1 cellular context compared by ENCODE assay signal in the genomic region with DNA sequence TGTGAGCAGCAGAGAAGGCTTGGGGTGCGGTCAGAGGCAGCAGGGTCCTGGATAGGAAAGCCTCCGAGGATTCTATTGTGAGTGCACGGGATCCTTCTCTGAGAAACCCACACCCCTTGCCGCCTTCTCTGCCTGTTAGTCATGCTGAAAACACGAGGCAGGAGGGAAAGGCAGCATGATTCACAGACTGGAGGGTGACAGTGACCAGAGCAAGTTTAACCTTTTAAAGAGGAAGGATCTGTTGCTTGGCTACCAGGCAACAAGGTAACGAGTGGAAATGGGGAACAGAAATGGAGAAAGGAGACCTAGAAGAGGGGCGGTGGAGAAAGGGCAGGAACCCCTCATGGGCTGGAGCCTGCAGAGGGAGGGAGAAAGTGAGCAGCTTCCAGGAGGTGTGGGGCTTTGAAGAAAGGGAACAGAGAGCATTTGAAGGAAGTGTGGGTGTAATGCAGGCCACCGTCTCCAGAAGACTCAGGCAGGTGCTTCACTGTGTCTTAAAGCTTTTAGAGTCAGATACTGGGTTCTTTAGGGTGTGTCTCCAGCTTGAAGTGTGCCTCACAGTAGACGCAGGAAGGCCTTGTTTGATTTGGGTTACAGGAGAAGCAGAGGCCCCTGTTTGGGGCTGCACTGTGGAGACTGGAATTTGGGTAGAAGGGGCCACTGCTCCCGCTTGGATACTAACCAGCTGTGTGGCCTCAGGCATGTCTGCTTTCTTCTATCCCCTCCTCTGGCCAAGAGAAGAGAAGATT.
TF ChIP-seq lines count a peak whose summit lies in the region.

No MANE protein-coding gene starts in this region.

TF ChIP-seq in SK-N-SH treated with all-trans-retinoic acid at 6 μM for 48 hours, 23 proteins besides CTCF, POLR2A, EP300 and RAD21 (continued from another document):
- no peak for TF ChIP-seq TSHZ2 (CRISPR knock-in tag; IDR thresholded peaks at IDR 0.05)
- TF ChIP-seq ZFP30 (CRISPR knock-in tag; IDR thresholded peaks at IDR 0.05), result no peak
- TF ChIP-seq, protein P1, sequence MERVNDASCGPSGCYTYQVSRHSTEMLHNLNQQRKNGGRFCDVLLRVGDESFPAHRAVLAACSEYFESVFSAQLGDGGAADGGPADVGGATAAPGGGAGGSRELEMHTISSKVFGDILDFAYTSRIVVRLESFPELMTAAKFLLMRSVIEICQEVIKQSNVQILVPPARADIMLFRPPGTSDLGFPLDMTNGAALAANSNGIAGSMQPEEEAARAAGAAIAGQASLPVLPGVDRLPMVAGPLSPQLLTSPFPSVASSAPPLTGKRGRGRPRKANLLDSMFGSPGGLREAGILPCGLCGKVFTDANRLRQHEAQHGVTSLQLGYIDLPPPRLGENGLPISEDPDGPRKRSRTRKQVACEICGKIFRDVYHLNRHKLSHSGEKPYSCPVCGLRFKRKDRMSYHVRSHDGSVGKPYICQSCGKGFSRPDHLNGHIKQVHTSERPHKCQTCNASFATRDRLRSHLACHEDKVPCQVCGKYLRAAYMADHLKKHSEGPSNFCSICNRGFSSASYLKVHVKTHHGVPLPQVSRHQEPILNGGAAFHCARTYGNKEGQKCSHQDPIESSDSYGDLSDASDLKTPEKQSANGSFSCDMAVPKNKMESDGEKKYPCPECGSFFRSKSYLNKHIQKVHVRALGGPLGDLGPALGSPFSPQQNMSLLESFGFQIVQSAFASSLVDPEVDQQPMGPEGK (CRISPR knock-in tag; IDR thresholded peaks at IDR 0.05; ENCODE audit: borderline replicate concordance), result no peak
- TF ChIP-seq CSDC2 (CRISPR knock-in tag; IDR thresholded peaks at IDR 0.05), result 0 out of 2 replicates have a peak, but pooled peaks have one; percentile 36
- TF ChIP-seq TOX (CRISPR knock-in tag; IDR thresholded peaks at IDR 0.05; ENCODE audit: borderline replicate concordance), result peak; percentile 88
- TF ChIP-seq SNAI2 (CRISPR knock-in tag; IDR thresholded peaks at IDR 0.05), result no peak
- TF ChIP-seq ESRRG (CRISPR knock-in tag; IDR thresholded peaks at IDR 0.05), result no peak
- TF ChIP-seq ZNF70 (CRISPR knock-in tag; IDR thresholded peaks at IDR 0.05), result no peak
- TF ChIP-seq OSR1 (CRISPR knock-in tag; IDR thresholded peaks at IDR 0.05), result no peak
- TF ChIP-seq ZNF8 (CRISPR knock-in tag; IDR thresholded peaks at IDR 0.05), result no peak
- TF ChIP-seq ZC3H10 (CRISPR knock-in tag; IDR thresholded peaks at IDR 0.05), result peak; percentile 84
- no peak for TF ChIP-seq ARNTL (CRISPR knock-in tag; IDR thresholded peaks at IDR 0.05; ENCODE audit: borderline replicate concordance, low read depth)
- TF ChIP-seq PPARA (CRISPR knock-in tag; IDR thresholded peaks at IDR 0.05; ENCODE audit: borderline replicate concordance), result no peak
TF ChIP-seq in SK-N-SH treated with all-trans-retinoic acid at 6 μM for 48 hours: peak in this region for 6.
